In the genomic region with DNA sequence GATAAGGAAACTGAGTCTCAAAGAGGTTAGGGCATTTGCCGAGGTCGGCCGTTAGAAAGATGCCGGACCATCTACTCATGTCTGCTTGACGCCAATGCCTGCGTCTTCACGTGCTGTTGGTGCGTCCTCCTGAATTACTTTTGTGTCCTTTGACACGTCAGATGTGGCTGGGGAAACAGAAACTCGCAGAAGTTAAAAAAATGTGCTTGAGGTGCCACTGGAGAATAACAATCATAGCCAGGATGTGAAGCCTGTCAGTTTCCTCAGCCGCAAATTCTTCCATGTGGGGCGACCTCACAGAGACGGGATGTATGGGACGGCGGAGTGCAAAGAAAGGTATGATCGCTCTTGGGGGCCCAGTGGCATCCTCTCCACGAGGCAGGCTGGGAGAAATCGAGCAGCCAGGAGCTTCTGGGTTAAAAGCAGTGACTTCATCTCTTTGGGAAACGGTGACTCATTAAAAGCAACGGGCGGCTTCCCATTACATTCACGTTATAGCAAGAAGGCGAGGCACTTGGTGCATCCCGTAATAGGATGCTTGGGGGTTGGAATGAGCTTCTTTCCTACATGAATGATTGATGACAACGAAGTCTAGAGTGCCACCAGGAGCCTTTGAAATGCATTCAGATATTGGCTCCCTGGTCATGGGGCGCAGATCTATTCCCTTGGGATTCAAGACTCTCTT, we compare ENCODE assay signal across 10 cellular contexts.
DNase-seq lines count a peak whose midpoint lies in the region; ATAC-seq and TF ChIP-seq lines count a peak whose summit lies in the region.
"Had no signal": no experiment of that assay in that cellular context is flagged by ENCODE, and none has a peak within 500 bp of the region (broad histone marks: within the 10 kb centered on the region; RNA-seq: fewer than 3 reads in every experiment).

No MANE protein-coding gene starts in this region.

- H3K36me3 ChIP-seq in left lung, result no peaks in the 10 kb centered on the region
- H3K36me3 ChIP-seq: pancreas had no signal

- no peaks in the 10 kb centered on the region for H3K9me3 ChIP-seq in left lung
- H3K9me3 ChIP-seq: pancreas had no signal

- in situ Hi-C loops in astrocyte of the spinal cord (cut with HindIII; ENCODE audit: low sequenced_read_pairs), result no loop called here

- no peak overlapping the region for H3K4me3 Mint-ChIP-seq in mesothelial cell of epicardium
- H3K4me3 Mint-ChIP-seq in activated CD4-positive, alpha-beta T cell treated with anti-CD3 and anti-CD28 coated beads, Interleukin-2, amount 10 ng/mL, durations not matched to agents 24 days and 14 days, result no peak overlapping the region

- peak; percentile 40 for ATAC-seq in left lung
- ATAC-seq in GM19452 (IDR thresholded peaks at IDR 0.05; ENCODE audit: unreplicated experiment), result no peak

- DNase-seq in AG20443 (ENCODE audit: low spot score) (peak; percentile 88), LHCN-M2 (ENCODE audit: low read depth) (peak; percentile 89), astrocyte of the spinal cord (ENCODE audit: low read depth, low spot score) (peak; percentile 97), left lung (no peak), mesothelial cell of epicardium (ENCODE audit: low spot score in 2 of 2, unreplicated experiment in 2 of 2) (no peak), NCI-H1105 (lab: John Stamatoyannopoulos, UW) (no peak)
- no peak for DNase-seq in activated CD4-positive, alpha-beta T cell treated with anti-CD3 and anti-CD28 coated beads, Interleukin-2, amount 10 ng/mL, durations not matched to agents 24 days and 14 days
- DNase-seq: NCI-H2081, pancreas had no signal

- H3K36me3 Mint-ChIP-seq in mesothelial cell of epicardium, result no peaks in the 10 kb centered on the region
- no peaks in the 10 kb centered on the region for H3K36me3 Mint-ChIP-seq in activated CD4-positive, alpha-beta T cell treated with anti-CD3 and anti-CD28 coated beads, Interleukin-2, amount 10 ng/mL, durations not matched to agents 24 days and 14 days (ENCODE audit: low read depth)

- H3K4me3 ChIP-seq in astrocyte of the spinal cord (ENCODE audit: low read depth, low read length), result no peak overlapping the region
- H3K4me3 ChIP-seq in left lung, result no peak overlapping the region
- H3K4me3 ChIP-seq: pancreas had no signal

- no peaks in the 10 kb centered on the region for H3K27me3 ChIP-seq in left lung
- H3K27me3 ChIP-seq: pancreas had no signal

- H3K27ac Mint-ChIP-seq in mesothelial cell of epicardium, result no peak overlapping the region
- no peak overlapping the region for H3K27ac Mint-ChIP-seq in activated CD4-positive, alpha-beta T cell treated with anti-CD3 and anti-CD28 coated beads, Interleukin-2, amount 10 ng/mL, durations not matched to agents 24 days and 14 days

- peaks cover 0 to 6% of the 10 kb centered on the region in 2 donors for H3K4me1 ChIP-seq in left lung
- H3K4me1 ChIP-seq: pancreas had no signal

- no peaks in the 10 kb centered on the region for H3K4me1 Mint-ChIP-seq in mesothelial cell of epicardium
- peaks cover 13% of the 10 kb centered on the region for H3K4me1 Mint-ChIP-seq in activated CD4-positive, alpha-beta T cell treated with anti-CD3 and anti-CD28 coated beads, Interleukin-2, amount 10 ng/mL, durations not matched to agents 24 days and 14 days

- H3K27me3 Mint-ChIP-seq in mesothelial cell of epicardium (ENCODE audit: low read depth), result peaks cover 66% of the 10 kb centered on the region
- no peaks in the 10 kb centered on the region for H3K27me3 Mint-ChIP-seq in activated CD4-positive, alpha-beta T cell treated with anti-CD3 and anti-CD28 coated beads, Interleukin-2, amount 10 ng/mL, durations not matched to agents 24 days and 14 days

- TF ChIP-seq CTCF in astrocyte of the spinal cord (IDR thresholded peaks at IDR 0.05; ENCODE audit: low read depth, low read length), result no peak
- TF ChIP-seq CTCF in left lung (IDR thresholded peaks at IDR 0.05), result no peak
- no peak for TF ChIP-seq CTCF in mesothelial cell of epicardium (IDR thresholded peaks at IDR 0.05; ENCODE audit: unreplicated experiment)

- intact Hi-C loops in left lung (cut with DNase I), result no loop called here
- intact Hi-C loops in activated CD4-positive, alpha-beta T cell treated with anti-CD3 and anti-CD28 coated beads, Interleukin-2, amount 10 ng/mL, durations not matched to agents 24 days and 14 days (cut with micrococcal nuclease), result no loop called here

- no peak overlapping the region for H3K27ac ChIP-seq in left lung
- H3K27ac ChIP-seq: pancreas had no signal

- no peaks in the 10 kb centered on the region for H3K9me3 Mint-ChIP-seq in mesothelial cell of epicardium
- H3K9me3 Mint-ChIP-seq in activated CD4-positive, alpha-beta T cell treated with anti-CD3 and anti-CD28 coated beads, Interleukin-2, amount 10 ng/mL, durations not matched to agents 24 days and 14 days, result no peaks in the 10 kb centered on the region

Comparison
In these comparisons a context has a peak if more than half of its experiments do, and no peak if none do; other contexts are left out.
1. DNase-seq: peak in AG20443 (single experiment), LHCN-M2 (single experiment) and astrocyte of the spinal cord (single experiment); none in left lung (0 of 2), mesothelial cell of epicardium (0 of 2), NCI-H1105 (single experiment) and activated CD4-positive, alpha-beta T cell treated with anti-CD3 and anti-CD28 coated beads, Interleukin-2, amount 10 ng/mL, durations not matched to agents 24 days and 14 days (single experiment).